Comparison of ENCODE assay signal across 9 cellular contexts in genomic region chr4:7133818-7134650, GRCh38. TPM values are rescaled to one million over a fixed set of nuclear protein-coding genes. Genes with fewer than 3 reads are reported as not detected.
DNase-seq lines count a peak whose midpoint lies in the region; ATAC-seq, FAIRE-seq and TF ChIP-seq lines count a peak whose summit lies in the region.
"Not testable (repeated sequence)": the region's sequence is repeated elsewhere in the genome, so short reads cannot be mapped to it uniquely, and the experiment has no call there.
"Had no signal": no experiment of that assay in that cellular context is flagged by ENCODE, and none has a peak within 500 bp of the region (broad histone marks: within the 10 kb centered on the region; RNA-seq: fewer than 3 reads in every experiment).

No MANE protein-coding gene starts in this region.

- not testable (repeated sequence) for H4K91ac ChIP-seq in IMR-90 (ENCODE audit: insufficient read depth, low read depth, low read length)

- not testable (repeated sequence) for H4K20me1 ChIP-seq in BLaER1 treated with 17β-estradiol and CSF1 and Interleukin-3, amounts not matched to agents 10 nM and 100 nM; IMR-90 (ENCODE audit: insufficient read depth, low read length); GM12878 (ENCODE audit: control insufficient read depth, insufficient read depth); HepG2 (ENCODE audit: insufficient read depth, low read length)

- POLR2A ChIA-PET in IMR-90 (lab: Charles Lee; ENCODE audit: unreplicated experiment), result interaction anchor here (0.6 kb wide), 1 partner anchor 416 kb away, joined by 3 read pairs; no protein-coding TSS in a partner anchor
- POLR2A ChIA-PET in GM12878 (lab: Charles Lee); HepG2 (lab: Yijun Ruan, JAX): not testable (repeated sequence)

- BruUV-seq in IMR-90 (replicated peaks; lab: Mats Ljungman, UMichigan); GM12878 (replicated peaks; lab: Mats Ljungman, UMichigan); HepG2 (replicated peaks; lab: Mats Ljungman, UMichigan): not testable (repeated sequence)

- not testable (repeated sequence) for H3K36me3 Mint-ChIP-seq in chondrocyte (ENCODE audit: low read depth)

- no CpG with 5 or more reads among the region's 4 CpGs for WGBS in IMR-90 (ENCODE audit: extremely low coverage in 2 of 2, insufficient read length in 1 of 2), 2 experiments
- WGBS in GM12878 (ENCODE audit: insufficient coverage, insufficient replicate concordance, low lambda C conversion rate, missing lambda C conversion rate), result 48% methylated on average over 4 of the region's 4 CpGs
- WGBS in HepG2 (ENCODE audit: low lambda C conversion rate), result 63% methylated on average over 4 of the region's 4 CpGs

- H3K27me3 Mint-ChIP-seq in chondrocyte (ENCODE audit: low read depth), result not testable (repeated sequence)

- not testable (repeated sequence) for H2BK120ac ChIP-seq in IMR-90 (ENCODE audit: low read depth, low read length)

- CTCF ChIA-PET in IMR-90 (lab: Yijun Ruan, JAX); GM12878 (lab: Yijun Ruan, JAX); HepG2 (lab: Yijun Ruan, JAX; ENCODE audit: low intra/inter-chr PET ratio, low total read pairs): not testable (repeated sequence)

- H3K9me3 Mint-ChIP-seq in chondrocyte (ENCODE audit: low read depth), result not testable (repeated sequence)

- H3K9me1 ChIP-seq in IMR-90 (ENCODE audit: insufficient read depth, low read length), result peaks cover 19% of the 10 kb centered on the region

- H3K27me3 ChIP-seq in BLaER1 treated with 17β-estradiol and CSF1 and Interleukin-3, amounts not matched to agents 10 nM and 100 nM; IMR-90 (ENCODE audit: control insufficient read depth, insufficient read depth, low read length); GM12878 (replicated peaks in 1 of 2; ENCODE audit: control insufficient read depth in 2 of 2, insufficient read depth in 2 of 2, low read length in 1 of 2); upper lobe of right lung: not testable (repeated sequence)
- peaks cover 2 to 21% of the 10 kb centered on the region in 2 experiments; a peak in 3 of 5 replicates for H3K27me3 ChIP-seq in HepG2 (ENCODE audit: control insufficient read depth in 1 of 2, insufficient read depth in 2 of 2, low read length in 2 of 2)

- peak overlapping the region; percentile 72; the same call in 1 of the 2 replicates for H4K5ac ChIP-seq in IMR-90 (ENCODE audit: low read depth, low read length)

- H3K4me3 Mint-ChIP-seq in chondrocyte (ENCODE audit: unreplicated experiment), result not testable (repeated sequence)

- not testable (repeated sequence) for H3K36me3 ChIP-seq in BLaER1 treated with 17β-estradiol and CSF1 and Interleukin-3, amounts not matched to agents 10 nM and 100 nM; IMR-90 (ENCODE audit: control insufficient read depth, insufficient read depth, low read length); GM12878 (ENCODE audit: control insufficient read depth in 2 of 2, insufficient read depth in 2 of 2, low read length in 1 of 2); HepG2 (replicated peaks in 1 of 2; ENCODE audit: control insufficient read depth in 1 of 2, insufficient read depth in 2 of 2, low read length in 2 of 2); upper lobe of right lung

- in situ Hi-C loops in IMR-90 (cut with MboI; ENCODE audit: low sequenced_read_pairs); GM12878 (cut with MboI); HepG2 (cut with HindIII; ENCODE audit: extremely low pct_ligation_motif_present, low pct_unique_long_range_greater_than_20kb): not testable (repeated sequence)

- intact Hi-C loops in IMR-90 (cut with micrococcal nuclease); GM12878 (cut with micrococcal nuclease; ENCODE audit: unreplicated experiment); HepG2 (cut with micrococcal nuclease; ENCODE audit: unreplicated experiment); upper lobe of right lung (cut with DNase I): not testable (repeated sequence)

- H3K4ac ChIP-seq in IMR-90 (ENCODE audit: low read depth, low read length), result not testable (repeated sequence)

- not testable (repeated sequence) for H3K9ac ChIP-seq in BLaER1 treated with 17β-estradiol and CSF1 and Interleukin-3, amounts not matched to agents 10 nM and 100 nM; IMR-90 (ENCODE audit: low read depth, low read length); GM12878 (ENCODE audit: control insufficient read depth, insufficient read depth, low read length); HepG2 (ENCODE audit: insufficient read depth, low read depth, low read length)

- RAD21 ChIA-PET in GM12878 (lab: Charles Lee; ENCODE audit: unreplicated experiment), result not testable (repeated sequence)

- peaks cover 0 to 10% (median 7%) of the 10 kb centered on the region in 11 experiments; a peak in 12 of 22 replicates for H3K9me3 ChIP-seq in BLaER1 treated with 17β-estradiol and CSF1 and Interleukin-3, amounts not matched to agents 10 nM and 100 nM (replicated peaks in 1 of 11)
- H3K9me3 ChIP-seq in IMR-90 (ENCODE audit: control insufficient read depth, insufficient read depth, low read length); GM12878 (replicated peaks; ENCODE audit: control insufficient read depth, insufficient read depth, low read length); HepG2 (ENCODE audit: low read length); upper lobe of right lung: not testable (repeated sequence)

- not testable (repeated sequence) for FAIRE-seq in GM12878 (lab: Jason Lieb, UNC); HepG2 (lab: Jason Lieb, UNC)

- H3K4me3 ChIP-seq in BLaER1 treated with 17β-estradiol and CSF1 and Interleukin-3, amounts not matched to agents 10 nM and 100 nM; IMR-90 (ENCODE audit: insufficient read depth, low read depth, low read length); GM12878; HepG2 (replicated peaks in 1 of 3; ENCODE audit: insufficient read depth in 1 of 3, low read depth in 2 of 3, low read length in 3 of 3); upper lobe of right lung: not testable (repeated sequence)

- not testable (repeated sequence) for H3K23ac ChIP-seq in IMR-90 (ENCODE audit: low read depth, low read length)

- ATAC-seq in IMR-90 (ENCODE audit: low read depth); GM12878; HepG2: not testable (repeated sequence)
- peak; percentile 16 for ATAC-seq in omental fat pad (ENCODE audit: low FRiP score)
- peak; percentile 5 for ATAC-seq in upper lobe of right lung

- not testable (repeated sequence) for H2AK9ac ChIP-seq in IMR-90 (replicated peaks; ENCODE audit: low read depth, low read length, poor library complexity)

- not testable (repeated sequence) for H3K79me1 ChIP-seq in IMR-90 (ENCODE audit: low read depth in 1 of 2, low read length in 2 of 2)

- not testable (repeated sequence) for H2BK5ac ChIP-seq in IMR-90 (ENCODE audit: low read depth, low read length, poor library complexity, severe bottlenecking)

- not testable (repeated sequence) for DNase-seq in IMR-90; GM12878 (ENCODE audit: low read depth, low spot score); chondrocyte (ENCODE audit: low spot score); HepG2 (ENCODE audit: low spot score); omental fat pad (ENCODE audit: low spot score); upper lobe of right lung

- peaks cover 17 to 37% (median 30%) of the 10 kb centered on the region in 10 experiments for H3K4me1 ChIP-seq in BLaER1 treated with 17β-estradiol and CSF1 and Interleukin-3, amounts not matched to agents 10 nM and 100 nM
- not testable (repeated sequence) for H3K4me1 ChIP-seq in IMR-90 (ENCODE audit: control insufficient read depth, insufficient read depth, low read length); GM12878 (ENCODE audit: control insufficient read depth, insufficient read depth, low read length); upper lobe of right lung
- H3K4me1 ChIP-seq in HepG2 (ENCODE audit: insufficient read depth, low read length), result peaks cover 13% of the 10 kb centered on the region; the same call in 1 of the 2 replicates

- H3K4me1 Mint-ChIP-seq in chondrocyte (ENCODE audit: low read depth), result peaks cover 23% of the 10 kb centered on the region

- H3K79me2 ChIP-seq in GM12878 (ENCODE audit: control insufficient read depth, insufficient read depth, low read length); HepG2 (ENCODE audit: insufficient read depth, low read length): not testable (repeated sequence)

- peak overlapping the region; percentile 48 to 79 (median 67) for H3K4me2 ChIP-seq in BLaER1 treated with 17β-estradiol and CSF1 and Interleukin-3, amounts not matched to agents 10 nM and 100 nM
- peak overlapping the region; percentile 50; the same call in 1 of the 2 replicates for H3K4me2 ChIP-seq in IMR-90 (ENCODE audit: low read depth, low read length)
- H3K4me2 ChIP-seq in GM12878 (ENCODE audit: control insufficient read depth, insufficient read depth); HepG2 (ENCODE audit: low read depth, low read length): not testable (repeated sequence)

- H3K56ac ChIP-seq in IMR-90 (ENCODE audit: extremely low read depth, insufficient read depth, low read length), result not testable (repeated sequence)

- TF ChIP-seq EP300 in GM12878 (IDR thresholded peaks at IDR 0.05; ENCODE audit: borderline replicate concordance in 1 of 2, control insufficient read depth in 1 of 2, low read depth in 2 of 2, low read length in 2 of 2); HepG2 (IDR thresholded peaks at IDR 0.05; ENCODE audit: low read depth in 2 of 2, low read length in 2 of 2); HepG2 (CRISPR knock-in tag; IDR thresholded peaks at IDR 0.05; ENCODE audit: borderline replicate concordance): not testable (repeated sequence)

- H3K27ac Mint-ChIP-seq in chondrocyte (ENCODE audit: unreplicated experiment), result peak overlapping the region; percentile 93

- H2BK15ac ChIP-seq in IMR-90 (ENCODE audit: low read depth, low read length), result not testable (repeated sequence)

- dilution Hi-C loops in IMR-90 (cut with HindIII; ENCODE audit: low sequenced_read_pairs, unreplicated experiment), result not testable (repeated sequence)

- H2AK5ac ChIP-seq in IMR-90 (ENCODE audit: low read depth, low read length), result not testable (repeated sequence)

- not testable (repeated sequence) for TF ChIP-seq RAD21 in IMR-90 (IDR thresholded peaks at IDR 0.05; ENCODE audit: low read length); GM12878 (IDR thresholded peaks at IDR 0.05; ENCODE audit: insufficient read depth, low read depth, low read length); HepG2 (CRISPR knock-in tag; IDR thresholded peaks at IDR 0.05)

- not testable (repeated sequence) for H3K14ac ChIP-seq in IMR-90 (replicated peaks; ENCODE audit: low read depth, low read length)

- H3K27ac ChIP-seq in BLaER1 treated with 17β-estradiol and CSF1 and Interleukin-3, amounts not matched to agents 10 nM and 100 nM; GM12878 (ENCODE audit: control insufficient read depth, insufficient read depth); HepG2 (ENCODE audit: extremely low read length, insufficient read depth, low read length); upper lobe of right lung: not testable (repeated sequence)
- H3K27ac ChIP-seq in IMR-90 (ENCODE audit: insufficient read depth, low read length), result peak overlapping the region; percentile 88; the same call in 1 of the 2 replicates

- SMC1A ChIA-PET in GM12878 (lab: Charles Lee; ENCODE audit: uncharacterized antibody, unreplicated experiment), result not testable (repeated sequence)

- H2AFZ ChIP-seq in IMR-90 (replicated peaks; ENCODE audit: low read length, poor library complexity); GM12878 (ENCODE audit: control insufficient read depth, low read depth, low read length); HepG2 (ENCODE audit: low read length): not testable (repeated sequence)

- not testable (repeated sequence) for TF ChIP-seq CTCF in IMR-90 (conservative IDR thresholded peaks at IDR 0.05; ENCODE audit: low read depth, low read length); GM12878 (IDR thresholded peaks at IDR 0.05 in 2 of 3, conservative IDR thresholded peaks at IDR 0.05 in 1 of 3; ENCODE audit: control insufficient read depth in 2 of 3, extremely low read depth in 1 of 3, insufficient read depth in 1 of 3, low read depth in 3 of 3, low read length in 3 of 3); HepG2 (CRISPR knock-in tag; IDR thresholded peaks at IDR 0.05); omental fat pad (IDR thresholded peaks at IDR 0.05); upper lobe of right lung (IDR thresholded peaks at IDR 0.05)
- peak; percentile 22 for TF ChIP-seq CTCF in chondrocyte (IDR thresholded peaks at IDR 0.05)

- H4K8ac ChIP-seq in IMR-90 (ENCODE audit: low read depth in 2 of 2, low read length in 2 of 2), result not testable (repeated sequence)

- H3K18ac ChIP-seq in IMR-90 (ENCODE audit: low read depth, low read length), result not testable (repeated sequence)

- not testable (repeated sequence) for TF ChIP-seq POLR2A in IMR-90 (IDR thresholded peaks at IDR 0.05; ENCODE audit: low read depth, low read length); GM12878 (IDR thresholded peaks at IDR 0.05; ENCODE audit: low read depth, low read length); HepG2 (IDR thresholded peaks at IDR 0.05; ENCODE audit: insufficient read depth in 1 of 2, low read depth in 2 of 2, low read length in 2 of 2)

- H2BK20ac ChIP-seq in IMR-90 (ENCODE audit: low read depth, low read length), result not testable (repeated sequence)

RNA-seq across cellular contexts. Expression of gene SORCS2, which starts 58.3 kb away (rescaled TPM):
- total RNA-seq in IMR-90 (2012; rRNA removed), result 0.28 and 0.36 TPM in 2 replicates
- 0.62 and 0.67 TPM in 2 replicates for polyA plus RNA-seq in IMR-90 (2012; rRNA removed)
- polyA plus RNA-seq in IMR-90 (2012; cell fraction: cytosol; rRNA removed), result 0.22 and 0.70 TPM in 2 replicates
- polyA plus RNA-seq in IMR-90 (2012; cell fraction: nucleus; rRNA removed; ENCODE audit: low replicate concordance), result 0.76 and 0.77 TPM in 2 replicates
- not detected in 2 replicates for total RNA-seq in GM12878 (2013; cell fraction: nucleolus; rRNA removed)
- not detected in 2 replicates for total RNA-seq in GM12878 (2014; rRNA removed)
- not detected in 2 replicates for total RNA-seq in GM12878 (2014; rRNA removed; fragmentation: Illumina TruSeq; extraction: Trizol)
- total RNA-seq in GM12878 (2021), result 0.03 TPM in 1 of 2 replicates, not detected in the other
- polyA plus RNA-seq in GM12878 (2011; ENCODE audit: low read depth), result not detected
- 0.01 TPM in 1 of 2 replicates, not detected in the other for polyA plus RNA-seq in GM12878 (2011; rRNA removed)
- polyA plus RNA-seq in GM12878 (2011; cell fraction: cytosol; rRNA removed), result 0.01 and 0.02 TPM in 2 replicates
- polyA plus RNA-seq in GM12878 (2011; cell fraction: nucleus; rRNA removed), result 0.06 and 0.10 TPM in 2 replicates
- 0.10 TPM in 1 of 2 replicates, not detected in the other for polyA plus RNA-seq in GM12878 (2012)
- polyA plus RNA-seq in GM12878 (2014; fragmentation: Illumina TruSeq; extraction: Trizol), result not detected in 2 replicates
- not detected for polyA plus RNA-seq in GM12878 (2014; fragmentation: Nextera tagmentation; extraction: Ambion mirVana)
- 0.05 TPM in 1 of 2 replicates, not detected in the other for polyA plus RNA-seq in GM12878 (2014; rRNA removed)
- under 1 TPM; 0.05 to 0.15 TPM for polyA plus RNA-seq in GM12878 (2016; fragmentation: Nextera tagmentation; extraction: Ambion mirVana)
- 0.05 TPM in 1 of 2 replicates, not detected in the other for polyA minus RNA-seq in GM12878 (2011; rRNA and poly(A)+ RNA removed)
- polyA minus RNA-seq in GM12878 (2011; cell fraction: cytosol; rRNA and poly(A)+ RNA removed), result not detected in 2 replicates
- polyA minus RNA-seq in GM12878 (2011; cell fraction: nucleus; rRNA and poly(A)+ RNA removed), result not detected in 2 replicates
- total RNA-seq in chondrocyte, result 9.4 to 21.7 TPM (median 10.9 TPM) in 3 replicates
- 0.66 and 1.0 TPM in 2 replicates for total RNA-seq in HepG2 (2016; rRNA removed; fragmentation: Illumina TruSeq; extraction: Trizol)
- 0.09 and 0.10 TPM in 2 replicates for total RNA-seq in HepG2 (2016; cell fraction: cytosol; rRNA removed; fragmentation: Illumina TruSeq; extraction: Trizol; ENCODE audit: low read depth)
- 0.46 and 0.71 TPM in 2 replicates for total RNA-seq in HepG2 (2016; cell fraction: insoluble cytoplasmic fraction; rRNA removed; fragmentation: Illumina TruSeq; extraction: Trizol)
- 0.43 and 0.55 TPM in 2 replicates for total RNA-seq in HepG2 (2016; cell fraction: membrane; rRNA removed; fragmentation: Illumina TruSeq; extraction: Trizol)
- total RNA-seq in HepG2 (2016; cell fraction: nucleus; rRNA removed; fragmentation: Illumina TruSeq; extraction: Trizol), result 1.9 and 2.0 TPM in 2 replicates
- 0.82 and 2.6 TPM in 2 replicates for polyA plus RNA-seq in HepG2 (2011; rRNA removed)
- polyA plus RNA-seq in HepG2 (2011; cell fraction: cytosol; rRNA removed), result 0.35 and 0.82 TPM in 2 replicates
- polyA plus RNA-seq in HepG2 (2011; cell fraction: nucleus; rRNA removed), result 10.2 and 19.2 TPM in 2 replicates
- polyA plus RNA-seq in HepG2 (2012), result 3.3 and 4.5 TPM in 2 replicates
- polyA plus RNA-seq in HepG2 (2016; cell fraction: cytosol; fragmentation: Illumina TruSeq; extraction: Trizol; ENCODE audit: low read depth), result 0.06 and 0.07 TPM in 2 replicates
- polyA plus RNA-seq in HepG2 (2016; cell fraction: insoluble cytoplasmic fraction; fragmentation: Illumina TruSeq; extraction: Trizol; ENCODE audit: low read depth), result 0.38 and 1.0 TPM in 2 replicates
- 0.13 and 0.14 TPM in 2 replicates for polyA plus RNA-seq in HepG2 (2016; cell fraction: membrane; fragmentation: Illumina TruSeq; extraction: Trizol; ENCODE audit: low read depth)
- 2.4 and 2.8 TPM in 2 replicates for polyA plus RNA-seq in HepG2 (2016; cell fraction: nucleus; fragmentation: Illumina TruSeq; extraction: Trizol; ENCODE audit: insufficient read depth, low read depth)
- polyA minus RNA-seq in HepG2 (2011; rRNA and poly(A)+ RNA removed; ENCODE audit: low replicate concordance), result 1.1 and 3.6 TPM in 2 replicates
- polyA minus RNA-seq in HepG2 (2011; cell fraction: cytosol; rRNA and poly(A)+ RNA removed), result 0.62 and 0.99 TPM in 2 replicates
- polyA minus RNA-seq in HepG2 (2011; cell fraction: nucleus; rRNA and poly(A)+ RNA removed), result 1.0 and 2.5 TPM in 2 replicates
- total RNA-seq in omental fat pad, result 1 to 10 TPM in 2 of 4 donors, under 1 TPM in 2; 0.63 to 4.6 (median 1.2) TPM
- 7.2 TPM for total RNA-seq in upper lobe of right lung
- total RNA-seq: CD4-positive, CD25-positive, alpha-beta regulatory T cell had no signal
- polyA plus RNA-seq: CD4-positive, CD25-positive, alpha-beta regulatory T cell; IgD-negative memory B cell had no signal
